ENCODE assay signal across 15 cellular contexts in genomic region chr21:42809171-42809570, GRCh38.
DNase-seq lines count a peak whose midpoint lies in the region; ATAC-seq and TF ChIP-seq lines count a peak whose summit lies in the region.
"Had no signal": no experiment of that assay in that cellular context is flagged by ENCODE, and none has a peak within 500 bp of the region (broad histone marks: within the 10 kb centered on the region; RNA-seq: fewer than 3 reads in every experiment).

No MANE protein-coding gene starts in this region.

- TF ChIP-seq EP300 in esophagus muscularis mucosa (IDR thresholded peaks at IDR 0.05) = no peak

- H3K27ac ChIP-seq in esophagus muscularis mucosa (replicated peaks in 1 of 4) = no peak overlapping the region
- no peak overlapping the region for H3K27ac ChIP-seq in neuronal stem cell (replicated peaks; ENCODE audit: low read length)
- no peak overlapping the region for H3K27ac ChIP-seq in CD8-positive, alpha-beta T cell (ENCODE audit: low read depth, low read length)
- H3K27ac ChIP-seq: 22Rv1, BLaER1 had no signal

- H4K91ac ChIP-seq in neuronal stem cell (ENCODE audit: low read depth, low read length, poor library complexity) = no peak overlapping the region

- no peak overlapping the region for H4K8ac ChIP-seq in neuronal stem cell (ENCODE audit: low read depth, low read length)

- no peaks in the 10 kb centered on the region for H3K36me3 Mint-ChIP-seq in activated CD8-positive, alpha-beta memory T cell treated with anti-CD3 and anti-CD28 coated beads, Interleukin-2, amount 10 ng/mL, durations not matched to agents 7 days and 5 days
- H3K36me3 Mint-ChIP-seq in CD8-positive, alpha-beta T cell = no peaks in the 10 kb centered on the region
- H3K36me3 Mint-ChIP-seq: CD14-positive monocyte; CD4-positive, alpha-beta memory T cell had no signal

- TF ChIP-seq CTCF in esophagus muscularis mucosa (IDR thresholded peaks at IDR 0.05) = no peak
- TF ChIP-seq CTCF in CD8-positive, alpha-beta T cell (IDR thresholded peaks at IDR 0.05) = no peak

- H3K14ac ChIP-seq in neuronal stem cell (ENCODE audit: low read length) = no peak overlapping the region

- no peaks in the 10 kb centered on the region for H3K9me3 Mint-ChIP-seq in activated CD8-positive, alpha-beta memory T cell treated with anti-CD3 and anti-CD28 coated beads, Interleukin-2, amount 10 ng/mL, durations not matched to agents 7 days and 5 days (ENCODE audit: low read depth)
- H3K9me3 Mint-ChIP-seq in CD8-positive, alpha-beta T cell = no peaks in the 10 kb centered on the region
- H3K9me3 Mint-ChIP-seq: CD4-positive, alpha-beta memory T cell; HFFc6 had no signal

- TF ChIP-seq POLR2A in esophagus muscularis mucosa (IDR thresholded peaks at IDR 0.05; ENCODE audit: low read depth) = no peak

- no peak overlapping the region for H3K4me2 ChIP-seq in neuronal stem cell (ENCODE audit: insufficient read depth, low read length, poor library complexity, severe bottlenecking)
- H3K4me2 ChIP-seq: BLaER1 had no signal

- H3K9me3 ChIP-seq in esophagus muscularis mucosa (no peaks in the 10 kb centered on the region), neuronal stem cell (replicated peaks in 1 of 2; ENCODE audit: control insufficient read depth in 2 of 2, insufficient read depth in 1 of 2, low read depth in 1 of 2, low read length in 2 of 2) (peaks cover 0 to under 1% of the 10 kb centered on the region in 2 donors)
- no peaks in the 10 kb centered on the region for H3K9me3 ChIP-seq in CD8-positive, alpha-beta T cell (ENCODE audit: low read length)

- no peak overlapping the region for H3K4me3 ChIP-seq in esophagus muscularis mucosa
- H3K4me3 ChIP-seq in neuronal stem cell (ENCODE audit: low read length in 2 of 2) = no peak overlapping the region
- no peak overlapping the region for H3K4me3 ChIP-seq in CD8-positive, alpha-beta T cell (ENCODE audit: low read depth, low read length)
- H3K4me3 ChIP-seq: BLaER1 had no signal

- WGBS in esophagus muscularis mucosa = 82% methylated on average over 7 of the region's 7 CpGs
- no CpG with 5 or more reads among the region's 7 CpGs for WGBS in neuronal stem cell (ENCODE audit: extremely low coverage in 2 of 2, insufficient read length in 2 of 2, insufficient replicate concordance in 1 of 2), 2 donors

- H2BK12ac ChIP-seq in neuronal stem cell (ENCODE audit: low read length) = no peak overlapping the region

- peak overlapping the region; percentile 5 for H3K23ac ChIP-seq in neuronal stem cell (ENCODE audit: low read depth, low read length, poor library complexity)

- no peaks in the 10 kb centered on the region for H3K79me1 ChIP-seq in neuronal stem cell (ENCODE audit: low read depth, low read length)

- H2AK5ac ChIP-seq in neuronal stem cell (ENCODE audit: low read depth, low read length) = no peak overlapping the region

- peak; percentile 35 for DNase-seq in activated CD8-positive, alpha-beta memory T cell treated with anti-CD3 and anti-CD28 coated beads for 24 hours
- DNase-seq in activated CD8-positive, alpha-beta memory T cell treated with anti-CD3 and anti-CD28 coated beads, Interleukin-2, amount 10 ng/mL, durations not matched to agents 7 days and 5 days = no peak
- DNase-seq in esophagus muscularis mucosa (ENCODE audit: extremely low spot score) = peak; percentile 60
- DNase-seq in neuronal stem cell (ENCODE audit: low spot score) = no peak
- no peak for DNase-seq in NCI-H1105 treated with DMSO at 0.1 percent for 48 hours (lab: John Stamatoyannopoulos, UW)
- no peak for DNase-seq in CD8-positive, alpha-beta T cell
- DNase-seq in activated CD4-positive, alpha-beta T cell treated with anti-CD3 and anti-CD28 coated beads for 48 hours = no peak
- DNase-seq: CD4-positive, alpha-beta memory T cell; COR-L47; HCEC 1CT; HFFc6; IMR-90 had no signal

- no peak overlapping the region for H3K4me3 Mint-ChIP-seq in activated CD8-positive, alpha-beta memory T cell treated with anti-CD3 and anti-CD28 coated beads, Interleukin-2, amount 10 ng/mL, durations not matched to agents 7 days and 5 days
- no peak overlapping the region for H3K4me3 Mint-ChIP-seq in CD8-positive, alpha-beta T cell
- H3K4me3 Mint-ChIP-seq: CD4-positive, alpha-beta memory T cell; HFFc6 had no signal

- H3K4me1 ChIP-seq in esophagus muscularis mucosa (no peaks in the 10 kb centered on the region), neuronal stem cell (ENCODE audit: control insufficient read depth in 2 of 2, insufficient read depth in 1 of 2, low read depth in 1 of 2, low read length in 2 of 2) (peaks cover 9 to 11% of the 10 kb centered on the region in 2 donors)
- no peaks in the 10 kb centered on the region for H3K4me1 ChIP-seq in CD8-positive, alpha-beta T cell (ENCODE audit: insufficient read depth, low read length)
- H3K4me1 ChIP-seq: BLaER1 had no signal

- POLR2A ChIA-PET in CD8-positive, alpha-beta T cell (lab: Charles Lee) = no interaction called here

- H3K27me3 ChIP-seq in esophagus muscularis mucosa = peaks cover 0 to 31% (median 0%) of the 10 kb centered on the region in 4 donors
- H3K27me3 ChIP-seq in neuronal stem cell (ENCODE audit: control insufficient read depth in 3 of 3, insufficient read depth in 3 of 3, low read depth in 1 of 3, low read length in 3 of 3) = no peaks in the 10 kb centered on the region
- no peaks in the 10 kb centered on the region for H3K27me3 ChIP-seq in CD8-positive, alpha-beta T cell (ENCODE audit: insufficient read depth, low read length)
- H3K27me3 ChIP-seq: BLaER1 had no signal

- H3K36me3 ChIP-seq in esophagus muscularis mucosa (no peaks in the 10 kb centered on the region), neuronal stem cell (replicated peaks in 1 of 2; ENCODE audit: control insufficient read depth in 2 of 2, insufficient read depth in 2 of 2, low read length in 2 of 2) (no peaks in the 10 kb centered on the region)
- no peaks in the 10 kb centered on the region for H3K36me3 ChIP-seq in CD8-positive, alpha-beta T cell (ENCODE audit: insufficient read depth, low read length)
- H3K36me3 ChIP-seq: BLaER1 had no signal

- no peak overlapping the region for H2BK5ac ChIP-seq in neuronal stem cell (ENCODE audit: low read length)

- no peak for ATAC-seq in activated CD8-positive, alpha-beta memory T cell treated with anti-CD3 and anti-CD28 coated beads, Interleukin-2, amount 10 ng/mL, durations not matched to agents 7 days and 5 days
- ATAC-seq in CD8-positive, alpha-beta T cell = no peak

- H3K27ac Mint-ChIP-seq in activated CD8-positive, alpha-beta memory T cell treated with anti-CD3 and anti-CD28 coated beads, Interleukin-2, amount 10 ng/mL, durations not matched to agents 7 days and 5 days = no peak overlapping the region
- H3K27ac Mint-ChIP-seq in CD8-positive, alpha-beta T cell = no peak overlapping the region
- H3K27ac Mint-ChIP-seq: CD14-positive monocyte; CD4-positive, alpha-beta memory T cell; HFFc6 had no signal

- intact Hi-C loops in esophagus muscularis mucosa (cut with DNase I) = no loop called here
- intact Hi-C loops in CD8-positive, alpha-beta T cell (cut with DNase I, micrococcal nuclease) = no loop called here

- H3K4me1 Mint-ChIP-seq in activated CD8-positive, alpha-beta memory T cell treated with anti-CD3 and anti-CD28 coated beads, Interleukin-2, amount 10 ng/mL, durations not matched to agents 7 days and 5 days = no peaks in the 10 kb centered on the region
- no peaks in the 10 kb centered on the region for H3K4me1 Mint-ChIP-seq in CD8-positive, alpha-beta T cell (ENCODE audit: low read depth)
- H3K4me1 Mint-ChIP-seq: CD4-positive, alpha-beta memory T cell had no signal

- no peak overlapping the region for H2AFZ ChIP-seq in neuronal stem cell (ENCODE audit: low read length)

- CTCF ChIA-PET in activated CD8-positive, alpha-beta memory T cell treated with anti-CD3 and anti-CD28 coated beads, Interleukin-2, amount 10 ng/mL, durations not matched to agents 7 days and 5 days (lab: Charles Lee) = no interaction called here
- CTCF ChIA-PET in CD8-positive, alpha-beta T cell (lab: Charles Lee) = interaction anchor here (3.3 kb wide), 1 partner anchor 216 kb away, joined by 13 read pairs; no protein-coding TSS in a partner anchor

- H3K27me3 Mint-ChIP-seq in activated CD8-positive, alpha-beta memory T cell treated with anti-CD3 and anti-CD28 coated beads, Interleukin-2, amount 10 ng/mL, durations not matched to agents 7 days and 5 days = peaks cover 38% of the 10 kb centered on the region
- H3K27me3 Mint-ChIP-seq in CD8-positive, alpha-beta T cell (ENCODE audit: low read depth) = no peaks in the 10 kb centered on the region

- H3K9ac ChIP-seq in neuronal stem cell (ENCODE audit: low read depth, low read length, poor library complexity) = no peak overlapping the region
- H3K9ac ChIP-seq: BLaER1 had no signal

- H3K18ac ChIP-seq in neuronal stem cell (ENCODE audit: low read length) = no peak overlapping the region

- H3K4ac ChIP-seq in neuronal stem cell (ENCODE audit: low read length) = no peak overlapping the region

- H2BK15ac ChIP-seq in neuronal stem cell (ENCODE audit: low read length) = no peak overlapping the region

- H2BK120ac ChIP-seq in neuronal stem cell (ENCODE audit: low read depth, low read length) = no peak overlapping the region

Comparison
In these comparisons a context has a peak if more than half of its experiments do, and no peak if none do; other contexts are left out.
1. DNase-seq: peak in activated CD8-positive, alpha-beta memory T cell treated with anti-CD3 and anti-CD28 coated beads for 24 hours (single experiment) and esophagus muscularis mucosa (single experiment); none in activated CD8-positive, alpha-beta memory T cell treated with anti-CD3 and anti-CD28 coated beads, Interleukin-2, amount 10 ng/mL, durations not matched to agents 7 days and 5 days (single experiment), neuronal stem cell (single experiment), NCI-H1105 treated with DMSO at 0.1 percent for 48 hours (single experiment), CD8-positive, alpha-beta T cell (0 of 7) and activated CD4-positive, alpha-beta T cell treated with anti-CD3 and anti-CD28 coated beads for 48 hours (single experiment).